ENCODE assay signal across 1 cellular context in genomic region chr6:24646771-24647170, GRCh38.
TF ChIP-seq lines count a peak whose summit lies in the region.

No MANE protein-coding gene starts in this region.

TF ChIP-seq in K562, 482 proteins besides CTCF, POLR2A, EP300 and RAD21:
- TF ChIP-seq HSF4 (CRISPR knock-in tag; IDR thresholded peaks at IDR 0.05; ENCODE audit: borderline replicate concordance), result no peak
- TF ChIP-seq ILF3 (IDR thresholded peaks at IDR 0.05; ENCODE audit: borderline replicate concordance), result no peak
- no peak for TF ChIP-seq PHF21A (IDR thresholded peaks at IDR 0.05; ENCODE audit: borderline replicate concordance, low read depth)
- TF ChIP-seq FOXK1 (CRISPR knock-in tag; IDR thresholded peaks at IDR 0.05; ENCODE audit: borderline replicate concordance), result no peak
- no peak for TF ChIP-seq ZNF347 (CRISPR knock-in tag; IDR thresholded peaks at IDR 0.05; ENCODE audit: low read depth)
- TF ChIP-seq NFE2 (IDR thresholded peaks at IDR 0.05; ENCODE audit: low read depth), result no peak
- TF ChIP-seq ZNF174 (CRISPR knock-in tag; IDR thresholded peaks at IDR 0.05), result no peak
- TF ChIP-seq ZNF717 (CRISPR knock-in tag; IDR thresholded peaks at IDR 0.05), result no peak
- TF ChIP-seq ZNF318 (IDR thresholded peaks at IDR 0.05; ENCODE audit: borderline replicate concordance in 1 of 2, low read depth in 1 of 2), result no peak
- TF ChIP-seq MAX (CRISPR knock-in tag; IDR thresholded peaks at IDR 0.05), result no peak
- no peak for TF ChIP-seq GABPB2 (CRISPR knock-in tag; conservative IDR thresholded peaks at IDR 0.05)
- TF ChIP-seq, protein P1, sequence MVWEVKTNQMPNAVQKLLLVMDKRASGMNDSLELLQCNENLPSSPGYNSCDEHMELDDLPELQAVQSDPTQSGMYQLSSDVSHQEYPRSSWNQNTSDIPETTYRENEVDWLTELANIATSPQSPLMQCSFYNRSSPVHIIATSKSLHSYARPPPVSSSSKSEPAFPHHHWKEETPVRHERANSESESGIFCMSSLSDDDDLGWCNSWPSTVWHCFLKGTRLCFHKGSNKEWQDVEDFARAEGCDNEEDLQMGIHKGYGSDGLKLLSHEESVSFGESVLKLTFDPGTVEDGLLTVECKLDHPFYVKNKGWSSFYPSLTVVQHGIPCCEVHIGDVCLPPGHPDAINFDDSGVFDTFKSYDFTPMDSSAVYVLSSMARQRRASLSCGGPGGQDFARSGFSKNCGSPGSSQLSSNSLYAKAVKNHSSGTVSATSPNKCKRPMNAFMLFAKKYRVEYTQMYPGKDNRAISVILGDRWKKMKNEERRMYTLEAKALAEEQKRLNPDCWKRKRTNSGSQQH (CRISPR knock-in tag; IDR thresholded peaks at IDR 0.05), result no peak
- TF ChIP-seq STAT5B (CRISPR knock-in tag; IDR thresholded peaks at IDR 0.05), result no peak
